ENCODE assay signal across 14 cellular contexts in the genomic region with DNA sequence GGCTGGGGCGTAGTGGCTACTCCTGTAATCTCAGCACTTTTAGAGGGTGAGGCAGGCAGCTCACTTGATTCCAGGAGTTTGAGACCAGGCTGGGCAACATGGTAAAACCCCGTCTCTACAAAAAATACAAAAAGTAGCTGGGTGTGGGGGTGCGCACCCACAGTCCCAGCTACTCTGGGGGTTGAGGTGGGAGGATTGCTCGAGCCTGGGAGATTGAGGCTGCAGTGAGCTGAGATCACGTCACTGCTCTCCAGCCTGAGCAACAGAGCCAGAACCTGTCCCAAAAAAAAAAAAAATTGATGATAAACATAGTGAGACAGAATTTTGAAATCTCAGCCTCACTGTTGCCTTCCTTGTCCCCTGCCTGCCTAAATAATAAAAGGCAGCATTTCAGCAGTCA. TPM values are rescaled to one million over a fixed set of nuclear protein-coding genes. Genes with fewer than 3 reads are reported as not detected.
DNase-seq lines count a peak whose midpoint lies in the region; ATAC-seq and TF ChIP-seq lines count a peak whose summit lies in the region.
"Had no signal": no experiment of that assay in that cellular context is flagged by ENCODE, and none has a peak within 500 bp of the region (broad histone marks: within the 10 kb centered on the region; RNA-seq: fewer than 3 reads in every experiment).

No MANE protein-coding gene starts in this region.

- WGBS in thyroid gland, 2 donors = 94 to 97% methylated on average over 5 of the region's 5 CpGs

- no peaks in the 10 kb centered on the region for H3K4me1 ChIP-seq in thyroid gland

- H3K36me3 Mint-ChIP-seq in activated naive CD8-positive, alpha-beta T cell treated with anti-CD3 and anti-CD28 coated beads for 36 hours = peaks cover 49% of the 10 kb centered on the region
- H3K36me3 Mint-ChIP-seq in activated naive CD8-positive, alpha-beta T cell treated with anti-CD3 and anti-CD28 coated beads, Interleukin-2, amount 50 U/mL, for 24 hours (ENCODE audit: low read depth) = peaks cover 56% of the 10 kb centered on the region

- no peak overlapping the region for H3K4me3 ChIP-seq in thyroid gland (replicated peaks in 1 of 3)
- H3K4me3 ChIP-seq: GM23338 had no signal

- H3K27ac Mint-ChIP-seq in activated naive CD8-positive, alpha-beta T cell treated with anti-CD3 and anti-CD28 coated beads for 36 hours = peak overlapping the region; percentile 35
- no peak overlapping the region for H3K27ac Mint-ChIP-seq in activated naive CD8-positive, alpha-beta T cell treated with anti-CD3 and anti-CD28 coated beads, Interleukin-2, amount 50 U/mL, for 24 hours
- H3K27ac Mint-ChIP-seq: CD4-positive, alpha-beta memory T cell; GM23338; H9 had no signal

- no peak for TF ChIP-seq CTCF in GM13977 (IDR thresholded peaks at IDR 0.05; ENCODE audit: extremely low read depth, insufficient read depth, missing control alignments)
- no peak for TF ChIP-seq CTCF in thyroid gland (IDR thresholded peaks at IDR 0.05)

- no peak overlapping the region for H3K27ac ChIP-seq in thyroid gland

- no peak for DNase-seq in activated naive CD8-positive, alpha-beta T cell treated with anti-CD3 and anti-CD28 coated beads for 36 hours
- DNase-seq in activated naive CD8-positive, alpha-beta T cell treated with anti-CD3 and anti-CD28 coated beads, Interleukin-2, amount 50 U/mL, for 24 hours = no peak
- DNase-seq in left lobe of liver (ENCODE audit: low spot score) = no peak
- DNase-seq in retina = peak; percentile 15
- DNase-seq in GM13977 (ENCODE audit: low spot score) = no peak
- DNase-seq in thyroid gland = no peak
- DNase-seq: C1 segment of cervical spinal cord; CD4-positive, alpha-beta memory T cell; COR-L47; DMS153; DND-41; H9 had no signal

- TF ChIP-seq POLR2A in thyroid gland (IDR thresholded peaks at IDR 0.05) = no peak

- no peaks in the 10 kb centered on the region for H3K9me3 ChIP-seq in thyroid gland

- no peaks in the 10 kb centered on the region for H3K27me3 Mint-ChIP-seq in activated naive CD8-positive, alpha-beta T cell treated with anti-CD3 and anti-CD28 coated beads for 36 hours
- H3K27me3 Mint-ChIP-seq in activated naive CD8-positive, alpha-beta T cell treated with anti-CD3 and anti-CD28 coated beads, Interleukin-2, amount 50 U/mL, for 24 hours = no peaks in the 10 kb centered on the region
- H3K27me3 Mint-ChIP-seq: CD4-positive, alpha-beta memory T cell had no signal

- no peaks in the 10 kb centered on the region for H3K27me3 ChIP-seq in thyroid gland

- no peak for ATAC-seq in activated naive CD8-positive, alpha-beta T cell treated with anti-CD3 and anti-CD28 coated beads, Interleukin-2, amount 50 U/mL, for 24 hours
- ATAC-seq in left lobe of liver = peak; percentile 10
- ATAC-seq: GM23338, HCT116 had no signal

- peaks cover 5% of the 10 kb centered on the region for H3K4me1 Mint-ChIP-seq in activated naive CD8-positive, alpha-beta T cell treated with anti-CD3 and anti-CD28 coated beads for 36 hours
- H3K4me1 Mint-ChIP-seq in activated naive CD8-positive, alpha-beta T cell treated with anti-CD3 and anti-CD28 coated beads, Interleukin-2, amount 50 U/mL, for 24 hours = peaks cover 7% of the 10 kb centered on the region
- H3K4me1 Mint-ChIP-seq: GM23338, H9 had no signal

- no peak overlapping the region for H3K4me3 Mint-ChIP-seq in activated naive CD8-positive, alpha-beta T cell treated with anti-CD3 and anti-CD28 coated beads for 36 hours
- H3K4me3 Mint-ChIP-seq in activated naive CD8-positive, alpha-beta T cell treated with anti-CD3 and anti-CD28 coated beads, Interleukin-2, amount 50 U/mL, for 24 hours = no peak overlapping the region
- H3K4me3 Mint-ChIP-seq: CD4-positive, alpha-beta memory T cell; GM23338; H9 had no signal

- in situ Hi-C loops in GM13977 (cut with MboI; ENCODE audit: low pct_unique_long_range_greater_than_20kb, low sequenced_read_pairs, unreplicated experiment) = no loop called here

- no peaks in the 10 kb centered on the region for H3K9me3 Mint-ChIP-seq in activated naive CD8-positive, alpha-beta T cell treated with anti-CD3 and anti-CD28 coated beads for 36 hours
- no peaks in the 10 kb centered on the region for H3K9me3 Mint-ChIP-seq in activated naive CD8-positive, alpha-beta T cell treated with anti-CD3 and anti-CD28 coated beads, Interleukin-2, amount 50 U/mL, for 24 hours
- H3K9me3 Mint-ChIP-seq: GM23338, H9 had no signal

- intact Hi-C loops in thyroid gland (cut with DNase I) = no loop called here

- peaks cover 28 to 31% of the 10 kb centered on the region in 2 donors for H3K36me3 ChIP-seq in thyroid gland

RNA-seq across cellular contexts. Expression of gene PTPN11, which starts 40.0 kb away (rescaled TPM):
- total RNA-seq in activated naive CD8-positive, alpha-beta T cell treated with anti-CD3 and anti-CD28 coated beads for 36 hours = 100 to 1,000 TPM; 172 to 175 TPM
- total RNA-seq in left lobe of liver = 79.1 TPM
- total RNA-seq in thyroid gland = 10 to 100 TPM; 75.8 to 99.6 (median 78.5) TPM

RNA-seq across cellular contexts. Expression of gene RPL6, which starts 49.3 kb away (rescaled TPM):
- 1,000 to 10,000 TPM; 2,009 to 2,101 TPM for total RNA-seq in activated naive CD8-positive, alpha-beta T cell treated with anti-CD3 and anti-CD28 coated beads for 36 hours
- total RNA-seq in left lobe of liver (449 TPM), thyroid gland (1,000 to 10,000 TPM; 1,041 to 1,517 (median 1,257) TPM)
